ENCODE assay signal across 2 cellular contexts in the genomic region with DNA sequence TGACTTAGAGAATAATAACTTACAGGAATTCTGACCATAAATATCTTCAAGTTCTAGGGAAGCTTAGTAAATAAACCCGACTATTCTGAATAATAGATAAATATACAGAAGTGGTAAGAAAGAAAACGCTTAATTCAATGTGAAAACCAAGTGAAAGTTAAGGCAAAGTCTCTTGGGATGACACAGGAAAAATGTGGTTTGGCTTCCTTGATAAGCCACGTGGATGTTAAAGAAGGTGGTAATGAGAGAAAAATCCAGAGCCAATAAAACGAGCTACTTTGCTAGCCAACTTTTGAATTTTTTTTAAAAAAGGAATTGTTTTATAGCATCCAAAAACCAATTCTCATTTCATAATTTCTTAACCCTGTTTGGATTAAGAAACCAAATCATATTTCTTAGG.
TF ChIP-seq lines count a peak whose summit lies in the region.

No MANE protein-coding gene starts in this region.

TF ChIP-seq in neural cell, 6 proteins besides CTCF, POLR2A, EP300 and RAD21:
- TF ChIP-seq, protein P1, sequence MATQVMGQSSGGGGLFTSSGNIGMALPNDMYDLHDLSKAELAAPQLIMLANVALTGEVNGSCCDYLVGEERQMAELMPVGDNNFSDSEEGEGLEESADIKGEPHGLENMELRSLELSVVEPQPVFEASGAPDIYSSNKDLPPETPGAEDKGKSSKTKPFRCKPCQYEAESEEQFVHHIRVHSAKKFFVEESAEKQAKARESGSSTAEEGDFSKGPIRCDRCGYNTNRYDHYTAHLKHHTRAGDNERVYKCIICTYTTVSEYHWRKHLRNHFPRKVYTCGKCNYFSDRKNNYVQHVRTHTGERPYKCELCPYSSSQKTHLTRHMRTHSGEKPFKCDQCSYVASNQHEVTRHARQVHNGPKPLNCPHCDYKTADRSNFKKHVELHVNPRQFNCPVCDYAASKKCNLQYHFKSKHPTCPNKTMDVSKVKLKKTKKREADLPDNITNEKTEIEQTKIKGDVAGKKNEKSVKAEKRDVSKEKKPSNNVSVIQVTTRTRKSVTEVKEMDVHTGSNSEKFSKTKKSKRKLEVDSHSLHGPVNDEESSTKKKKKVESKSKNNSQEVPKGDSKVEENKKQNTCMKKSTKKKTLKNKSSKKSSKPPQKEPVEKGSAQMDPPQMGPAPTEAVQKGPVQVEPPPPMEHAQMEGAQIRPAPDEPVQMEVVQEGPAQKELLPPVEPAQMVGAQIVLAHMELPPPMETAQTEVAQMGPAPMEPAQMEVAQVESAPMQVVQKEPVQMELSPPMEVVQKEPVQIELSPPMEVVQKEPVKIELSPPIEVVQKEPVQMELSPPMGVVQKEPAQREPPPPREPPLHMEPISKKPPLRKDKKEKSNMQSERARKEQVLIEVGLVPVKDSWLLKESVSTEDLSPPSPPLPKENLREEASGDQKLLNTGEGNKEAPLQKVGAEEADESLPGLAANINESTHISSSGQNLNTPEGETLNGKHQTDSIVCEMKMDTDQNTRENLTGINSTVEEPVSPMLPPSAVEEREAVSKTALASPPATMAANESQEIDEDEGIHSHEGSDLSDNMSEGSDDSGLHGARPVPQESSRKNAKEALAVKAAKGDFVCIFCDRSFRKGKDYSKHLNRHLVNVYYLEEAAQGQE (IDR thresholded peaks at IDR 0.05; ENCODE audit: borderline replicate concordance), result no peak
- no peak for TF ChIP-seq MXI1 (conservative IDR thresholded peaks at IDR 0.05; ENCODE audit: poor library complexity, severe bottlenecking)
- no peak for TF ChIP-seq POLR2AphosphoS5 (IDR thresholded peaks at IDR 0.05)
- TF ChIP-seq EZH2 (IDR thresholded peaks at IDR 0.05; ENCODE audit: borderline replicate concordance, insufficient read depth, low read length, poor library complexity, severe bottlenecking), result no peak
- TF ChIP-seq TAF1 (IDR thresholded peaks at IDR 0.05; ENCODE audit: low read depth), result no peak
- TF ChIP-seq SMC3 (conservative IDR thresholded peaks at IDR 0.05; ENCODE audit: poor library complexity), result no peak
TF ChIP-seq in neural cell: peak in this region for 0.

TF ChIP-seq in HepG2, 621 proteins besides CTCF, POLR2A, EP300 and RAD21 (continued from another document):
- no peak for TF ChIP-seq RNF219 (CRISPR knock-in tag; IDR thresholded peaks at IDR 0.05)
- TF ChIP-seq, protein P2, sequence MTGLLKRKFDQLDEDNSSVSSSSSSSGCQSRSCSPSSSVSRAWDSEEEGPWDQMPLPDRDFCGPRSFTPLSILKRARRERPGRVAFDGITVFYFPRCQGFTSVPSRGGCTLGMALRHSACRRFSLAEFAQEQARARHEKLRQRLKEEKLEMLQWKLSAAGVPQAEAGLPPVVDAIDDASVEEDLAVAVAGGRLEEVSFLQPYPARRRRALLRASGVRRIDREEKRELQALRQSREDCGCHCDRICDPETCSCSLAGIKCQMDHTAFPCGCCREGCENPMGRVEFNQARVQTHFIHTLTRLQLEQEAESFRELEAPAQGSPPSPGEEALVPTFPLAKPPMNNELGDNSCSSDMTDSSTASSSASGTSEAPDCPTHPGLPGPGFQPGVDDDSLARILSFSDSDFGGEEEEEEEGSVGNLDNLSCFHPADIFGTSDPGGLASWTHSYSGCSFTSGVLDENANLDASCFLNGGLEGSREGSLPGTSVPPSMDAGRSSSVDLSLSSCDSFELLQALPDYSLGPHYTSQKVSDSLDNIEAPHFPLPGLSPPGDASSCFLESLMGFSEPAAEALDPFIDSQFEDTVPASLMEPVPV (CRISPR knock-in tag; IDR thresholded peaks at IDR 0.05), result no peak
